In the genomic region with DNA sequence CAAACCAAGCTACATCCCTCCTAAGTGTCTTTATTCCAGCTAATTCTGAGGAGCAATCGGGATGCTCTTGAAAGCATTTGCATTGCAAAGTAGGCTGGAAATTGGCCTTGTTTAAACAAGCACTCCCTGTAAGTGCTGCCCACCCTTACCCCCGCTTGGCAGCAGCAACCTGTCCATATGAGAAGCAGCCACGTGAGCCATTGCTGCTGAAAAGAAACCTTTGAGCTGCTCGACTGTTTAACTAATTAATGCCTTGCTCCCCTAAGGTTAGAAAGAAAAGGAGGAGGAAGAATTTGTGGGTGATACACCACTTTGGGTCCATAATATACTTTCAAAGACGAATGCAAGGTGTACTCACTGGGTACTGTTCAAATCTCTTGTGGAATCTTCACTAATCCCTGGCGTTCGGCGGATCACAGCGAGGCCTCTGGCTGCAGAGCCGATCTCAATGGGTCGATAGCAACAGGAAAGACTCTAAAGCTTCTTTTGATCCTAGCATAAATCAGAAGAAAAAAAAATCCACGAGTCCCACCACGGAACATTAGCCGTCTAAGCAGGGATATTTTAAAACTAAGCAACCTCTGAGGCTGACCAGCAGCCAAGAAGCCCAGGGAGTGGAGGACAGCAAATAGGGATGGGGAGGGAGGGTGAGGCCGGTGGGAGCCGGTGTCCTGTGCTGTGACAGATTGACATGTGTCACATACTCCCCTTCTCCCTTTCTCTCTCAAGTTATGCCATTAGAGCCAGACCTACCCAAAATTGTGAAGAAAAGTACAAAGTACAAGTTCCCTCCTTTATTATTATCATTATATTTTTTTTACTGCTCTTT, we compare ENCODE assay signal across 14 cellular contexts. TPM values are rescaled to one million over a fixed set of nuclear protein-coding genes. Genes with fewer than 3 reads are reported as not detected.
DNase-seq lines count a peak whose midpoint lies in the region; ATAC-seq and TF ChIP-seq lines count a peak whose summit lies in the region.
"Had no signal": no experiment of that assay in that cellular context is flagged by ENCODE, and none has a peak within 500 bp of the region (broad histone marks: within the 10 kb centered on the region; RNA-seq: fewer than 3 reads in every experiment).

No MANE protein-coding gene starts in this region.

- no peak overlapping the region for H3K4me3 Mint-ChIP-seq in activated CD4-positive, alpha-beta T cell treated with anti-CD3 and anti-CD28 coated beads, Interleukin-2, amount 10 ng/mL, durations not matched to agents 24 days and 14 days
- H3K4me3 Mint-ChIP-seq: activated CD4-positive, alpha-beta T cell treated with anti-CD3 and anti-CD28 coated beads for 36 hours; B cell; mesothelial cell of epicardium; stimulated activated effector memory CD8-positive, alpha-beta T cell treated with anti-CD3 and anti-CD28 coated beads, Interleukin-12 subunit alpha, Interleukin-12 subunit beta, amount 100 ng/mL, for 72 hours had no signal

- no TSS peak for BruUV-seq in A673 (replicated peaks; lab: Mats Ljungman, UMichigan)

- H3K27me3 ChIP-seq in NT2/D1 (ENCODE audit: insufficient read depth, insufficient read length) (peaks cover 77% of the 10 kb centered on the region), lower lobe of right lung (ENCODE audit: low read depth) (no peaks in the 10 kb centered on the region), A673 (replicated peaks; ENCODE audit: insufficient read depth, low read depth, low read length, poor library complexity) (no peaks in the 10 kb centered on the region)
- H3K27me3 ChIP-seq: cardiac muscle cell had no signal

- H3K27me3 Mint-ChIP-seq in activated CD4-positive, alpha-beta T cell treated with anti-CD3 and anti-CD28 coated beads, Interleukin-2, amount 10 ng/mL, durations not matched to agents 24 days and 14 days, result peaks cover 29% of the 10 kb centered on the region

- DNase-seq in DMS153 treated with DMSO at 0.1 percent for 48 hours (lab: John Stamatoyannopoulos, UW; ENCODE audit: unreplicated experiment) (peak; percentile 31), NCI-H1417 treated with DMSO at 0.1 percent for 48 hours (lab: John Stamatoyannopoulos, UW) (peak; percentile 26), NT2/D1 (ENCODE audit: low read depth, low spot score) (peak; percentile 55), lower lobe of right lung (peak; percentile 68), A673 (ENCODE audit: low spot score) (no peak), A172 (ENCODE audit: low spot score) (no peak)
- no peak for DNase-seq in activated CD4-positive, alpha-beta T cell treated with anti-CD3 and anti-CD28 coated beads, Interleukin-2, amount 10 ng/mL, durations not matched to agents 24 days and 14 days
- DNase-seq: activated CD4-positive, alpha-beta T cell treated with anti-CD3 and anti-CD28 coated beads for 36 hours; activated gamma-delta T cell had no signal

- H3K36me3 ChIP-seq in NT2/D1 (ENCODE audit: insufficient read depth, insufficient read length, low read length), result no peaks in the 10 kb centered on the region
- H3K36me3 ChIP-seq in lower lobe of right lung, result no peaks in the 10 kb centered on the region
- no peaks in the 10 kb centered on the region for H3K36me3 ChIP-seq in A673 (ENCODE audit: insufficient read depth, low read length, poor library complexity, severe bottlenecking)
- H3K36me3 ChIP-seq: cardiac muscle cell had no signal

- H3K9me3 Mint-ChIP-seq in activated CD4-positive, alpha-beta T cell treated with anti-CD3 and anti-CD28 coated beads, Interleukin-2, amount 10 ng/mL, durations not matched to agents 24 days and 14 days, result no peaks in the 10 kb centered on the region
- H3K9me3 Mint-ChIP-seq: stimulated activated effector memory CD8-positive, alpha-beta T cell treated with anti-CD3 and anti-CD28 coated beads, Interleukin-12 subunit alpha, Interleukin-12 subunit beta, amount 100 ng/mL, for 72 hours had no signal

- H3K9me3 ChIP-seq in NT2/D1 (ENCODE audit: insufficient read depth, low read length) (peaks cover 5% of the 10 kb centered on the region; the same call in 1 of the 2 replicates), lower lobe of right lung (no peaks in the 10 kb centered on the region), A673 (ENCODE audit: low read depth, low read length, poor library complexity, severe bottlenecking) (no peaks in the 10 kb centered on the region)

- no peak overlapping the region for H3K9ac ChIP-seq in NT2/D1 (ENCODE audit: insufficient read length, low read depth)

- ATAC-seq in lower lobe of right lung, result peak; percentile 32 to 66
- ATAC-seq in HG03095 (IDR thresholded peaks at IDR 0.05; ENCODE audit: unreplicated experiment), result no peak
- ATAC-seq: activated CD4-positive, alpha-beta T cell treated with anti-CD3 and anti-CD28 coated beads for 36 hours; stimulated activated effector memory CD8-positive, alpha-beta T cell treated with anti-CD3 and anti-CD28 coated beads, Interleukin-12 subunit alpha, Interleukin-12 subunit beta, amount 100 ng/mL, for 72 hours had no signal

- H3K4me1 ChIP-seq in NT2/D1 (ENCODE audit: insufficient read depth, insufficient read length) (no peaks in the 10 kb centered on the region), lower lobe of right lung (no peaks in the 10 kb centered on the region), A673 (ENCODE audit: insufficient read depth, low read length, poor library complexity, severe bottlenecking) (peaks cover 13% of the 10 kb centered on the region)

- CTCF ChIA-PET in A673 (lab: Charles Lee), result no interaction called here

- POLR2A ChIA-PET in A673 (lab: Charles Lee; ENCODE audit: low non-redundant PET), result no interaction called here

- intact Hi-C loops in lower lobe of right lung (cut with DNase I) (no loop called here), A673 (cut with micrococcal nuclease; ENCODE audit: unreplicated experiment) (no loop called here)
- intact Hi-C loops in activated CD4-positive, alpha-beta T cell treated with anti-CD3 and anti-CD28 coated beads, Interleukin-2, amount 10 ng/mL, durations not matched to agents 24 days and 14 days (cut with micrococcal nuclease), result no loop called here

- no peak overlapping the region for H3K27ac Mint-ChIP-seq in activated CD4-positive, alpha-beta T cell treated with anti-CD3 and anti-CD28 coated beads, Interleukin-2, amount 10 ng/mL, durations not matched to agents 24 days and 14 days
- H3K27ac Mint-ChIP-seq: activated CD4-positive, alpha-beta T cell treated with anti-CD3 and anti-CD28 coated beads for 36 hours; B cell; mesothelial cell of epicardium; stimulated activated effector memory CD8-positive, alpha-beta T cell treated with anti-CD3 and anti-CD28 coated beads, Interleukin-12 subunit alpha, Interleukin-12 subunit beta, amount 100 ng/mL, for 72 hours had no signal

- no peaks in the 10 kb centered on the region for H3K4me1 Mint-ChIP-seq in activated CD4-positive, alpha-beta T cell treated with anti-CD3 and anti-CD28 coated beads, Interleukin-2, amount 10 ng/mL, durations not matched to agents 24 days and 14 days
- H3K4me1 Mint-ChIP-seq: activated CD4-positive, alpha-beta T cell treated with anti-CD3 and anti-CD28 coated beads for 36 hours; B cell; stimulated activated effector memory CD8-positive, alpha-beta T cell treated with anti-CD3 and anti-CD28 coated beads, Interleukin-12 subunit alpha, Interleukin-12 subunit beta, amount 100 ng/mL, for 72 hours had no signal

- TF ChIP-seq CTCF in lower lobe of right lung (IDR thresholded peaks at IDR 0.05), result no peak
- TF ChIP-seq CTCF in A673 (conservative IDR thresholded peaks at IDR 0.05; ENCODE audit: low read depth, low read length), result no peak

- peak overlapping the region; percentile 9 for H3K4me3 ChIP-seq in NT2/D1 (ENCODE audit: insufficient read length, low read depth)
- H3K4me3 ChIP-seq in lower lobe of right lung, result no peak overlapping the region
- H3K4me3 ChIP-seq in A673 (ENCODE audit: low read depth, low read length, poor library complexity, severe bottlenecking), result no peak overlapping the region
- H3K4me3 ChIP-seq: cardiac muscle cell had no signal

- H3K36me3 Mint-ChIP-seq in activated CD4-positive, alpha-beta T cell treated with anti-CD3 and anti-CD28 coated beads, Interleukin-2, amount 10 ng/mL, durations not matched to agents 24 days and 14 days (ENCODE audit: low read depth), result no peaks in the 10 kb centered on the region
- H3K36me3 Mint-ChIP-seq: mesothelial cell of epicardium; stimulated activated effector memory CD8-positive, alpha-beta T cell treated with anti-CD3 and anti-CD28 coated beads, Interleukin-12 subunit alpha, Interleukin-12 subunit beta, amount 100 ng/mL, for 72 hours had no signal

- H3K27ac ChIP-seq in lower lobe of right lung (no peak overlapping the region), A673 (ENCODE audit: low read depth, low read length, poor library complexity, severe bottlenecking) (no peak overlapping the region)
- H3K27ac ChIP-seq: cardiac muscle cell had no signal

RNA-seq across cellular contexts. Expression of gene MGST2, which starts 37.2 kb away (rescaled TPM):
- total RNA-seq in lower lobe of right lung, result 79.3 TPM
- total RNA-seq in A673 (2021), result 7.0 and 8.6 TPM in 2 replicates
- total RNA-seq in activated CD4-positive, alpha-beta T cell treated with anti-CD3 and anti-CD28 coated beads, Interleukin-2, amount 10 ng/mL, durations not matched to agents 24 days and 14 days, result 26.5 and 35.1 TPM in 2 replicates
- 21.2 and 23.5 TPM in 2 replicates for total RNA-seq in A172 (2014; rRNA removed; shearing (Covaris generic))

Comparison
In these comparisons a context has a peak if more than half of its experiments do, and no peak if none do; other contexts are left out.
1. DNase-seq: peak in DMS153 treated with DMSO at 0.1 percent for 48 hours (single experiment), NCI-H1417 treated with DMSO at 0.1 percent for 48 hours (single experiment), NT2/D1 (single experiment) and lower lobe of right lung (single experiment); none in A673 (single experiment), activated CD4-positive, alpha-beta T cell treated with anti-CD3 and anti-CD28 coated beads, Interleukin-2, amount 10 ng/mL, durations not matched to agents 24 days and 14 days (single experiment) and A172 (single experiment).